Comparison of ENCODE assay signal across 8 cellular contexts in genomic region chr2:53715568-53715967, GRCh38. TPM values are rescaled to one million over a fixed set of nuclear protein-coding genes. Genes with fewer than 3 reads are reported as not detected.
DNase-seq lines count a peak whose midpoint lies in the region; ATAC-seq, FAIRE-seq and TF ChIP-seq lines count a peak whose summit lies in the region.

No MANE protein-coding gene starts in this region.

- H3K36me3 ChIP-seq in DND-41 (ENCODE audit: insufficient read depth, low read length) (peaks cover 54% of the 10 kb centered on the region), GM12878 (ENCODE audit: control insufficient read depth in 2 of 2, insufficient read depth in 2 of 2, low read length in 1 of 2) (peaks cover 3 to 12% of the 10 kb centered on the region in 2 experiments; a peak in 3 of 4 replicates)

- H3K4me1 Mint-ChIP-seq in nephron = no peaks in the 10 kb centered on the region
- no peaks in the 10 kb centered on the region for H3K4me1 Mint-ChIP-seq in activated naive CD4-positive, alpha-beta T cell treated with anti-CD3 and anti-CD28 coated beads, Interleukin-2, amount 10 ng/mL, durations not matched to agents 7 days and 5 days
- H3K4me1 Mint-ChIP-seq in activated T-cell treated with anti-CD3 and anti-CD28 coated beads, Interleukin-2, amount 50 U/mL, for 24 hours (ENCODE audit: low read depth) = peaks cover 3% of the 10 kb centered on the region

- H3K9ac ChIP-seq in DND-41 (ENCODE audit: low read depth, low read length) (no peak overlapping the region), GM12878 (ENCODE audit: control insufficient read depth, insufficient read depth, low read length) (no peak overlapping the region)

- no peaks in the 10 kb centered on the region for H4K20me1 ChIP-seq in DND-41 (ENCODE audit: insufficient read depth, low read length)
- no peaks in the 10 kb centered on the region for H4K20me1 ChIP-seq in GM12878 (ENCODE audit: control insufficient read depth, insufficient read depth)

- H3K4me3 ChIP-seq in DND-41 (ENCODE audit: low read depth in 1 of 2, low read length in 2 of 2) = no peak overlapping the region
- H3K4me3 ChIP-seq in GM12878 = no peak overlapping the region

- H3K36me3 Mint-ChIP-seq in nephron (ENCODE audit: low read depth) = peaks cover 80% of the 10 kb centered on the region
- peaks cover 20% of the 10 kb centered on the region for H3K36me3 Mint-ChIP-seq in activated naive CD4-positive, alpha-beta T cell treated with anti-CD3 and anti-CD28 coated beads, Interleukin-2, amount 10 ng/mL, durations not matched to agents 7 days and 5 days
- peaks cover 76% of the 10 kb centered on the region for H3K36me3 Mint-ChIP-seq in activated T-cell treated with anti-CD3 and anti-CD28 coated beads, Interleukin-2, amount 50 U/mL, for 24 hours (ENCODE audit: low read depth)

- no peak overlapping the region for H3K4me3 Mint-ChIP-seq in nephron
- no peak overlapping the region for H3K4me3 Mint-ChIP-seq in activated naive CD4-positive, alpha-beta T cell treated with anti-CD3 and anti-CD28 coated beads, Interleukin-2, amount 10 ng/mL, durations not matched to agents 7 days and 5 days
- H3K4me3 Mint-ChIP-seq in activated T-cell treated with anti-CD3 and anti-CD28 coated beads, Interleukin-2, amount 50 U/mL, for 24 hours = no peak overlapping the region

- H3K27ac ChIP-seq in DND-41 (ENCODE audit: low read length) (no peak overlapping the region), GM12878 (ENCODE audit: control insufficient read depth, insufficient read depth) (no peak overlapping the region)

- H3K79me2 ChIP-seq in DND-41 (ENCODE audit: insufficient read depth, low read length) (peaks cover 8% of the 10 kb centered on the region), GM12878 (ENCODE audit: control insufficient read depth, insufficient read depth, low read length) (no peaks in the 10 kb centered on the region)

- FAIRE-seq in GM12878 (lab: Jason Lieb, UNC) = no peak

- H2AFZ ChIP-seq in DND-41 (ENCODE audit: low read depth, low read length) (no peak overlapping the region), GM12878 (ENCODE audit: control insufficient read depth, low read depth, low read length) (no peak overlapping the region)

- H3K27me3 ChIP-seq in DND-41 (ENCODE audit: insufficient read depth, low read length, poor library complexity) = no peaks in the 10 kb centered on the region
- no peaks in the 10 kb centered on the region for H3K27me3 ChIP-seq in GM12878 (replicated peaks in 1 of 2; ENCODE audit: control insufficient read depth in 2 of 2, insufficient read depth in 2 of 2, low read length in 1 of 2)

- no TSS peak for BruUV-seq in GM12878 (replicated peaks; lab: Mats Ljungman, UMichigan)

- POLR2A ChIA-PET in GM12878 (lab: Charles Lee) = no interaction called here

- intact Hi-C loops in GM12878 (cut with micrococcal nuclease; ENCODE audit: unreplicated experiment) = loop anchor here (5.0 kb wide), 1 partner anchor 293 kb away; no protein-coding TSS in a partner anchor

- H3K4me2 ChIP-seq in DND-41 (ENCODE audit: insufficient read depth, low read length) = no peak overlapping the region
- no peak overlapping the region for H3K4me2 ChIP-seq in GM12878 (ENCODE audit: control insufficient read depth, insufficient read depth)

- H3K9me3 ChIP-seq in DND-41 (ENCODE audit: insufficient read depth, low read length, severe bottlenecking) (peaks cover 5% of the 10 kb centered on the region), GM12878 (replicated peaks; ENCODE audit: control insufficient read depth, insufficient read depth, low read length) (peaks cover under 1% of the 10 kb centered on the region; the same call in 1 of the 3 replicates)

- no peak for ATAC-seq in DND-41 (ENCODE audit: insufficient read depth, low read depth)
- peak; percentile 48 for ATAC-seq in HG03280 (IDR thresholded peaks at IDR 0.05; ENCODE audit: unreplicated experiment)
- peak; percentile 43; the same call in 1 of the 3 replicates for ATAC-seq in GM12878
- ATAC-seq in GM19463 (IDR thresholded peaks at IDR 0.05; ENCODE audit: unreplicated experiment) = no peak

- RAD21 ChIA-PET in GM12878 (lab: Charles Lee; ENCODE audit: unreplicated experiment) = interaction anchor here (1.2 kb wide), 1 partner anchor 292 kb away, joined by 5 read pairs; no protein-coding TSS in a partner anchor

- SMC1A ChIA-PET in GM12878 (lab: Charles Lee; ENCODE audit: uncharacterized antibody, unreplicated experiment) = interaction anchor here (2.6 kb wide), 1 partner anchor 292 kb away, joined by 12 read pairs; no protein-coding TSS in a partner anchor

- in situ Hi-C loops in GM12878 (cut with MboI) = no loop called here

- peak; percentile 46 for TF ChIP-seq CTCF in DND-41 (IDR thresholded peaks at IDR 0.05; ENCODE audit: borderline replicate concordance, extremely low read depth, low read length, poor library complexity, severe bottlenecking)
- peak in 2 of 3 experiments; percentile 18 to 36; a peak in 3 of 6 replicates for TF ChIP-seq CTCF in GM12878 (IDR thresholded peaks at IDR 0.05 in 2 of 3, conservative IDR thresholded peaks at IDR 0.05 in 1 of 3; ENCODE audit: control insufficient read depth in 2 of 3, extremely low read depth in 1 of 3, insufficient read depth in 1 of 3, low read depth in 3 of 3, low read length in 3 of 3)
- TF ChIP-seq CTCF in nephron (IDR thresholded peaks at IDR 0.05; ENCODE audit: unreplicated experiment in 3 of 3) = peak; percentile 38 to 56 (median 51)

- 0 out of 2 replicates have a peak, but pooled peaks have one; percentile 20 for TF ChIP-seq RAD21 in GM12878 (IDR thresholded peaks at IDR 0.05; ENCODE audit: insufficient read depth, low read depth, low read length)

- no peak for TF ChIP-seq EP300 in GM12878 (IDR thresholded peaks at IDR 0.05; ENCODE audit: borderline replicate concordance in 1 of 2, control insufficient read depth in 1 of 2, low read depth in 2 of 2, low read length in 2 of 2)

- no peak overlapping the region for H3K27ac Mint-ChIP-seq in nephron
- H3K27ac Mint-ChIP-seq in activated naive CD4-positive, alpha-beta T cell treated with anti-CD3 and anti-CD28 coated beads, Interleukin-2, amount 10 ng/mL, durations not matched to agents 7 days and 5 days = no peak overlapping the region
- no peak overlapping the region for H3K27ac Mint-ChIP-seq in activated T-cell treated with anti-CD3 and anti-CD28 coated beads, Interleukin-2, amount 50 U/mL, for 24 hours

- H3K4me1 ChIP-seq in DND-41 (ENCODE audit: insufficient read depth, low read length) (no peaks in the 10 kb centered on the region), GM12878 (ENCODE audit: control insufficient read depth, insufficient read depth, low read length) (no peaks in the 10 kb centered on the region)

- H3K27me3 Mint-ChIP-seq in nephron (ENCODE audit: low read depth) = no peaks in the 10 kb centered on the region
- no peaks in the 10 kb centered on the region for H3K27me3 Mint-ChIP-seq in activated naive CD4-positive, alpha-beta T cell treated with anti-CD3 and anti-CD28 coated beads, Interleukin-2, amount 10 ng/mL, durations not matched to agents 7 days and 5 days
- H3K27me3 Mint-ChIP-seq in activated T-cell treated with anti-CD3 and anti-CD28 coated beads, Interleukin-2, amount 50 U/mL, for 24 hours = no peaks in the 10 kb centered on the region

- peaks cover 18% of the 10 kb centered on the region for H3K9me3 Mint-ChIP-seq in nephron
- H3K9me3 Mint-ChIP-seq in activated naive CD4-positive, alpha-beta T cell treated with anti-CD3 and anti-CD28 coated beads, Interleukin-2, amount 10 ng/mL, durations not matched to agents 7 days and 5 days = no peaks in the 10 kb centered on the region
- peaks cover 2% of the 10 kb centered on the region for H3K9me3 Mint-ChIP-seq in activated T-cell treated with anti-CD3 and anti-CD28 coated beads, Interleukin-2, amount 50 U/mL, for 24 hours

- CTCF ChIA-PET in GM12878 (lab: Yijun Ruan, JAX) = interaction anchor here (0.6 to 1.6 kb wide), 3 partner anchors 12 to 293 kb away, joined by 3 to 6 read pairs (median 4); no protein-coding TSS in a partner anchor
- CTCF ChIA-PET in activated naive CD4-positive, alpha-beta T cell treated with anti-CD3 and anti-CD28 coated beads, Interleukin-2, amount 10 ng/mL, durations not matched to agents 7 days and 5 days (lab: Charles Lee) = interaction anchor here (0.7 kb wide), 1 partner anchor 853 kb away, joined by 3 read pairs; no protein-coding TSS in a partner anchor

- TF ChIP-seq POLR2A in GM12878 (IDR thresholded peaks at IDR 0.05; ENCODE audit: low read depth, low read length) = no peak

- DNase-seq in DND-41 (no peak), GM12878 (ENCODE audit: low read depth, low spot score) (no peak), retina (no peak)
- no peak for DNase-seq in activated naive CD4-positive, alpha-beta T cell treated with anti-CD3 and anti-CD28 coated beads, Interleukin-2, amount 10 ng/mL, durations not matched to agents 7 days and 5 days
- DNase-seq in activated T-cell treated with anti-CD3 and anti-CD28 coated beads, Interleukin-2, amount 50 U/mL, for 24 hours = no peak

TF ChIP-seq in GM12878, 131 proteins besides CTCF, POLR2A, EP300 and RAD21:
- TF ChIP-seq JUNB (IDR thresholded peaks at IDR 0.05) (no peak), SMC3 (IDR thresholded peaks at IDR 0.05; ENCODE audit: borderline replicate concordance, low read length) (peak; percentile 12; the same call in 1 of the 2 replicates)

RNA-seq across cellular contexts. Expression of gene CHAC2, which starts 52.0 kb away (rescaled TPM):
- total RNA-seq in GM12878 (2013; cell fraction: nucleolus; rRNA removed) = 1.0 and 1.5 TPM in 2 replicates
- total RNA-seq in GM12878 (2014; rRNA removed) (13.5 and 16.5 TPM in 2 replicates), GM12878 (2014; rRNA removed; fragmentation: Illumina TruSeq; extraction: Trizol) (25.8 TPM in 2 replicates), GM12878 (2021) (14.1 and 16.0 TPM in 2 replicates)
- 5.6 TPM for polyA plus RNA-seq in GM12878 (2011; ENCODE audit: low read depth)
- polyA plus RNA-seq in GM12878 (2011; rRNA removed) (11.0 and 17.6 TPM in 2 replicates), GM12878 (2014; fragmentation: Illumina TruSeq; extraction: Trizol) (23.9 and 24.1 TPM in 2 replicates), GM12878 (2014; fragmentation: Nextera tagmentation; extraction: Ambion mirVana) (10 to 100 TPM; 37.8 to 50.8 TPM), GM12878 (2014; rRNA removed) (14.4 and 14.5 TPM in 2 replicates), GM12878 (2016; fragmentation: Nextera tagmentation; extraction: Ambion mirVana) (10 to 100 TPM; 60.2 to 67.6 TPM)
- polyA plus RNA-seq in GM12878 (2011; cell fraction: cytosol; rRNA removed) = 4.2 and 5.0 TPM in 2 replicates
- 2.5 and 2.9 TPM in 2 replicates for polyA plus RNA-seq in GM12878 (2011; cell fraction: nucleus; rRNA removed)
- polyA plus RNA-seq in GM12878 (2012) = 6.6 and 8.4 TPM in 2 replicates
- 1.6 TPM in 2 replicates for polyA minus RNA-seq in GM12878 (2011; rRNA and poly(A)+ RNA removed)
- 1.9 and 4.0 TPM in 2 replicates for polyA minus RNA-seq in GM12878 (2011; cell fraction: cytosol; rRNA and poly(A)+ RNA removed)
- polyA minus RNA-seq in GM12878 (2011; cell fraction: nucleus; rRNA and poly(A)+ RNA removed) = 1.2 and 1.4 TPM in 2 replicates

Comparison
In these comparisons a context has a peak if more than half of its experiments do, and no peak if none do; other contexts are left out.
1. ATAC-seq: peak in HG03280 (single experiment) and GM12878 (single experiment); none in DND-41 (single experiment) and GM19463 (single experiment).
2. Peak in every context shown above with its lines, with median percentiles within 50 percentile points of each other: CTCF ChIP-seq.